ENCODE assay signal across 26 cellular contexts in genomic region chr16:65619606-65620005, GRCh38.
"Had no signal": no experiment of that assay in that cellular context is flagged by ENCODE, and none has a peak within 500 bp of the region (broad histone marks: within the 10 kb centered on the region; RNA-seq: fewer than 3 reads in every experiment).

No MANE protein-coding gene starts in this region.

- H3K36me3 Mint-ChIP-seq: activated naive CD4-positive, alpha-beta T cell treated with anti-CD3 and anti-CD28 coated beads, Interleukin-2, amount 50 U/mL, for 24 hours; activated naive CD8-positive, alpha-beta T cell treated with anti-CD3 and anti-CD28 coated beads, Interleukin-2, amount 10 ng/mL, durations not matched to agents 7 days and 5 days; WTC11 had no signal

- DNase-seq: activated CD4-positive, alpha-beta T cell treated with anti-CD3 and anti-CD28 coated beads for 36 hours; activated CD4-positive, alpha-beta T cell treated with anti-CD3 and anti-CD28 coated beads, Interleukin-2, amount 10 ng/mL, durations not matched to agents 7 days and 5 days; activated CD4-positive, alpha-beta T cell treated with anti-CD3 and anti-CD28 coated beads, Interleukin-2, amount 50 U/mL, for 48 hours; activated CD8-positive, alpha-beta T cell treated with anti-CD3 and anti-CD28 coated beads, Interleukin-2, amount 10 ng/mL, durations not matched to agents 7 days and 5 days; activated gamma-delta T cell; activated naive CD4-positive, alpha-beta T cell treated with Interleukin-2 at 50 U/mL for 16 hours; activated naive CD8-positive, alpha-beta T cell treated with anti-CD3 and anti-CD28 coated beads, Interleukin-2, amount 10 ng/mL, durations not matched to agents 7 days and 5 days; activated T-cell treated with anti-CD3 and anti-CD28 coated beads, Interleukin-2, amount 50 U/mL, for 24 hours; amygdala; NCI-H1092 treated with DMSO at 0.1 percent for 48 hours; NCI-H1417; NCI-H2029; NCI-H345; NCI-H524 treated with DMSO at 0.1 percent for 48 hours; PC-9; Right ventricle myocardium superior; SK-N-SH had no signal

- H3K36me3 ChIP-seq: ascending aorta, SJSA1 had no signal

- H3K27ac ChIP-seq: ascending aorta, PC-9, RWPE1, SJSA1 had no signal

- H3K4me2 ChIP-seq: PC-9, SK-N-SH had no signal

- H3K27me3 Mint-ChIP-seq: activated CD4-positive, alpha-beta T cell treated with anti-CD3 and anti-CD28 coated beads for 36 hours; activated CD4-positive, alpha-beta T cell treated with anti-CD3 and anti-CD28 coated beads, Interleukin-2, amount 10 ng/mL, durations not matched to agents 7 days and 5 days; activated naive CD8-positive, alpha-beta T cell treated with anti-CD3 and anti-CD28 coated beads, Interleukin-2, amount 10 ng/mL, durations not matched to agents 7 days and 5 days; activated T-cell treated with anti-CD3 and anti-CD28 coated beads, Interleukin-2, amount 50 U/mL, for 24 hours had no signal

- H3K4me3 Mint-ChIP-seq: activated CD4-positive, alpha-beta T cell treated with anti-CD3 and anti-CD28 coated beads for 36 hours; activated CD4-positive, alpha-beta T cell treated with anti-CD3 and anti-CD28 coated beads, Interleukin-2, amount 10 ng/mL, durations not matched to agents 7 days and 5 days; activated CD8-positive, alpha-beta T cell treated with anti-CD3 and anti-CD28 coated beads, Interleukin-2, amount 10 ng/mL, durations not matched to agents 7 days and 5 days; activated naive CD4-positive, alpha-beta T cell treated with anti-CD3 and anti-CD28 coated beads, Interleukin-2, amount 50 U/mL, for 24 hours; activated naive CD8-positive, alpha-beta T cell treated with anti-CD3 and anti-CD28 coated beads, Interleukin-2, amount 10 ng/mL, durations not matched to agents 7 days and 5 days; activated T-cell treated with anti-CD3 and anti-CD28 coated beads, Interleukin-2, amount 50 U/mL, for 24 hours; T-helper 1 cell treated with Interleukin-12 subunit alpha and Interleukin-12 subunit beta and Interleukin-4 antibody, amounts not matched to agents 30 μg/mL and 1 μg/mL, for 36 hours; T-helper 2 cell treated with Interferon-gamma antibody and Interleukin-4, amounts not matched to agents 5 μg/mL and 100 μg/mL, for 36 hours; WTC11 had no signal

- H3K9me3 ChIP-seq: ascending aorta, SJSA1, SK-N-SH had no signal

- H3K4me1 ChIP-seq: ascending aorta, SJSA1 had no signal

- H3K9ac ChIP-seq: SK-N-SH had no signal

- H3K4me3 ChIP-seq: ascending aorta, PC-9, SJSA1 had no signal

- H3K9me2 ChIP-seq: SK-N-SH had no signal

- H3K27me3 ChIP-seq: ascending aorta, SJSA1 had no signal

- H3K9me3 Mint-ChIP-seq: activated CD4-positive, alpha-beta T cell treated with anti-CD3 and anti-CD28 coated beads, Interleukin-2, amount 10 ng/mL, durations not matched to agents 7 days and 5 days; T-helper 1 cell treated with Interleukin-12 subunit alpha and Interleukin-12 subunit beta and Interleukin-4 antibody, amounts not matched to agents 30 μg/mL and 1 μg/mL, for 36 hours; WTC11 had no signal

- H2AFZ ChIP-seq: PC-9 had no signal

- H3K4me1 Mint-ChIP-seq: activated CD4-positive, alpha-beta T cell treated with anti-CD3 and anti-CD28 coated beads for 36 hours; activated CD4-positive, alpha-beta T cell treated with anti-CD3 and anti-CD28 coated beads, Interleukin-2, amount 10 ng/mL, durations not matched to agents 7 days and 5 days; activated naive CD4-positive, alpha-beta T cell treated with anti-CD3 and anti-CD28 coated beads, Interleukin-2, amount 50 U/mL, for 24 hours; activated naive CD8-positive, alpha-beta T cell treated with anti-CD3 and anti-CD28 coated beads, Interleukin-2, amount 10 ng/mL, durations not matched to agents 7 days and 5 days; WTC11 had no signal

- H3K27ac Mint-ChIP-seq: activated CD4-positive, alpha-beta T cell treated with anti-CD3 and anti-CD28 coated beads for 36 hours; activated CD4-positive, alpha-beta T cell treated with anti-CD3 and anti-CD28 coated beads, Interleukin-2, amount 10 ng/mL, durations not matched to agents 7 days and 5 days; activated CD8-positive, alpha-beta T cell treated with anti-CD3 and anti-CD28 coated beads, Interleukin-2, amount 10 ng/mL, durations not matched to agents 7 days and 5 days; activated naive CD4-positive, alpha-beta T cell treated with anti-CD3 and anti-CD28 coated beads, Interleukin-2, amount 50 U/mL, for 24 hours; activated naive CD8-positive, alpha-beta T cell treated with anti-CD3 and anti-CD28 coated beads, Interleukin-2, amount 10 ng/mL, durations not matched to agents 7 days and 5 days; activated T-cell treated with anti-CD3 and anti-CD28 coated beads, Interleukin-2, amount 50 U/mL, for 24 hours; activated T-helper 2 cell treated with anti-CD3 and anti-CD28 coated beads, Interferon-gamma antibody, Interleukin-2, Interleukin-4, amounts not matched to agents 10 μg/mL and 5 μg/mL and 100 μg/mL, durations not matched to agents 14 hours and 24 hours and 36 hours; T-helper 1 cell treated with Interleukin-12 subunit alpha and Interleukin-12 subunit beta and Interleukin-4 antibody, amounts not matched to agents 30 μg/mL and 1 μg/mL, for 36 hours; T-helper 2 cell treated with Interferon-gamma antibody and Interleukin-4, amounts not matched to agents 5 μg/mL and 100 μg/mL, for 36 hours; WTC11 had no signal

- ATAC-seq: activated CD4-positive, alpha-beta T cell treated with anti-CD3 and anti-CD28 coated beads for 36 hours; activated CD4-positive, CD25-positive, alpha-beta regulatory T cell treated with anti-CD3 and anti-CD28 coated beads, Interleukin-2, amount 50 U/mL, for 24 hours; activated CD8-positive, alpha-beta T cell treated with anti-CD3 and anti-CD28 coated beads, Interleukin-2, amount 10 ng/mL, durations not matched to agents 7 days and 5 days; WTC11 had no signal
